Comparison of ENCODE assay signal across 20 cellular contexts in the genomic region with DNA sequence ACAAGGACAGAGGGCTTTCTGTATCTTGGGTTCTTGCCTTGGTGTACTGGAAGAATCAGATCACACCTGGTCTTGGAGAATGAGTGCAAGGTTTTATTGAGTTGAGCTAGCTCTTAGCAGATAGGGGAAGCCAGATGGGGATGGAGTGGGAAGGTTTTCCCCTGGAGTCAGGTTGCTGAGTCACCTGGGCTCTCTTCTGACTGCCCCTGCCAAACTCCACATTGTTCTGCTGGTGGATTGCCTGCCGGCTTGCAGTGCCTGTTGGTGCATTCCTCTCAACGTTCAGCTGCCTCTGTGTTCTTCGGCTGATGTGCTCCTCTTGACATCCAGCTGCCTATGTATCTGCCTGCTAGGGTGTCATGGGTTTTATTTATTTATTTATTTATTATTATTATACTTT.
DNase-seq lines count a peak whose midpoint lies in the region; ATAC-seq, FAIRE-seq and TF ChIP-seq lines count a peak whose summit lies in the region.
"Had no signal": no experiment of that assay in that cellular context is flagged by ENCODE, and none has a peak within 500 bp of the region (broad histone marks: within the 10 kb centered on the region; RNA-seq: fewer than 3 reads in every experiment).

No MANE protein-coding gene starts in this region.

- H3K79me2 ChIP-seq in GM23338 (replicated peaks; ENCODE audit: insufficient read depth): no peaks in the 10 kb centered on the region
- no peaks in the 10 kb centered on the region for H3K79me2 ChIP-seq in H1 (ENCODE audit: control insufficient read depth in 1 of 2, insufficient read depth in 2 of 2, low read length in 2 of 2)

- no peak for FAIRE-seq in H1 (lab: Jason Lieb, UNC)
- FAIRE-seq: A204.1, D721Med, GM12878, GM18507, HepG2, HTR-8/SVneo had no signal

- H3K27me3 Mint-ChIP-seq in GM23338 (ENCODE audit: insufficient read depth, low read depth, poor library complexity): no peaks in the 10 kb centered on the region

- no peak overlapping the region for H2BK5ac ChIP-seq in H1 (ENCODE audit: low read depth, low read length)

- peaks cover 6% of the 10 kb centered on the region for H3K9me2 ChIP-seq in GM23338 (ENCODE audit: insufficient read depth)

- no peaks in the 10 kb centered on the region for H3K9me3 Mint-ChIP-seq in GM23338

- DNase-seq in GM23338 (ENCODE audit: low spot score) (peak; percentile 16), M059J (ENCODE audit: low read depth) (peak; percentile 4), H1 (ENCODE audit: low read depth in 1 of 2, low spot score in 2 of 2) (no peak), iPS-NIHi7 (ENCODE audit: extremely low spot score) (peak; percentile 14), GM03348 (ENCODE audit: low spot score) (no peak), AG08395 (ENCODE audit: low spot score) (no peak), NCI-H1694 treated with DMSO at 0.1 percent for 48 hours (lab: John Stamatoyannopoulos, UW) (no peak)
- DNase-seq: CD8-positive, alpha-beta T cell; COR-L47; DMS153; GM23248 had no signal

- H3K27me3 ChIP-seq in GM23338 (ENCODE audit: insufficient read depth) (no peaks in the 10 kb centered on the region), H1 (replicated peaks in 1 of 4; ENCODE audit: control insufficient read depth in 3 of 4, extremely low read depth in 1 of 4, insufficient read depth in 3 of 4, low read length in 3 of 4) (no peaks in the 10 kb centered on the region)

- H2AK5ac ChIP-seq in H1 (ENCODE audit: low read depth, low read length): no peak overlapping the region

- H2AFZ ChIP-seq in GM23338 (0 out of 2 replicates have a peak overlapping the region, but pooled peaks have one; percentile 19), H1 (ENCODE audit: low read length) (peak overlapping the region; percentile 92)
- H2AFZ ChIP-seq: GM23248 had no signal

- no peaks in the 10 kb centered on the region for H3K9me3 ChIP-seq in H1 (ENCODE audit: insufficient read depth in 2 of 2, low read depth in 1 of 2, low read length in 1 of 2)
- H3K9me3 ChIP-seq: HAP-1 had no signal

- H3K23ac ChIP-seq in H1 (ENCODE audit: insufficient read length): no peak overlapping the region

- H4K8ac ChIP-seq in H1 (ENCODE audit: extremely low read depth, insufficient read depth, low read length): no peak overlapping the region

- H3K4me3 ChIP-seq in GM23338: no peak overlapping the region
- no peak overlapping the region for H3K4me3 ChIP-seq in H1 (ENCODE audit: extremely low read depth in 1 of 4, insufficient read depth in 2 of 4, low read depth in 3 of 4, low read length in 4 of 4)
- H3K4me3 ChIP-seq: GM12878, GM23248, HAP-1 had no signal

- no peak overlapping the region for H4K91ac ChIP-seq in H1 (replicated peaks; ENCODE audit: insufficient read length, low read length)

- H3K4me1 ChIP-seq in GM23338 (ENCODE audit: insufficient read depth): no peaks in the 10 kb centered on the region
- no peaks in the 10 kb centered on the region for H3K4me1 ChIP-seq in H1 (replicated peaks in 1 of 4; ENCODE audit: control insufficient read depth in 3 of 4, insufficient read depth in 4 of 4, low read length in 3 of 4)
- H3K4me1 ChIP-seq: HAP-1 had no signal

- H3K36me3 Mint-ChIP-seq in GM23338 (ENCODE audit: low read depth): no peaks in the 10 kb centered on the region
- H3K36me3 Mint-ChIP-seq: CD14-positive monocyte; CD8-positive, alpha-beta T cell had no signal

- H2BK120ac ChIP-seq in H1 (replicated peaks; ENCODE audit: low read depth, low read length): no peak overlapping the region

- no peaks in the 10 kb centered on the region for H3K79me1 ChIP-seq in H1 (ENCODE audit: low read depth, low read length)

- H3K4me1 Mint-ChIP-seq in GM23338: no peaks in the 10 kb centered on the region; the same call in 2 of the 3 replicates
- H3K4me1 Mint-ChIP-seq: CD14-positive monocyte had no signal

- no peak overlapping the region for H4K5ac ChIP-seq in H1 (ENCODE audit: insufficient read length, low read depth, low read length)

- POLR2A ChIA-PET in H1 (lab: Charles Lee; ENCODE audit: partially characterized antibody): no interaction called here

- H3K4ac ChIP-seq in H1 (replicated peaks; ENCODE audit: insufficient read length, low read depth, low read length): no peak overlapping the region

- H2BK15ac ChIP-seq in H1 (ENCODE audit: low read length): no peak overlapping the region

- H2BK20ac ChIP-seq in H1 (ENCODE audit: low read length): no peak overlapping the region

- no peak for TF ChIP-seq RAD21 in H1 (IDR thresholded peaks at IDR 0.05 in 1 of 2, conservative IDR thresholded peaks at IDR 0.05 in 1 of 2; ENCODE audit: low read depth in 2 of 2, low read length in 2 of 2)

- TF ChIP-seq POLR2A in H1 (IDR thresholded peaks at IDR 0.05; ENCODE audit: control extremely low read depth in 1 of 2, low read depth in 2 of 2, low read length in 2 of 2): no peak

- no peak overlapping the region for H3K4me3 Mint-ChIP-seq in GM23338
- H3K4me3 Mint-ChIP-seq: CD14-positive monocyte; CD8-positive, alpha-beta T cell had no signal

- CTCF ChIA-PET in H1 (lab: Charles Lee; ENCODE audit: partially characterized antibody): no interaction called here

- no peaks in the 10 kb centered on the region for H4K20me1 ChIP-seq in GM23338 (replicated peaks; ENCODE audit: insufficient read depth)
- H4K20me1 ChIP-seq in H1 (replicated peaks in 1 of 2; ENCODE audit: control insufficient read depth in 1 of 2, insufficient read depth in 2 of 2, low read length in 2 of 2): no peaks in the 10 kb centered on the region

- ATAC-seq in GM23338 (no peak), GM19395 (IDR thresholded peaks at IDR 0.05; ENCODE audit: unreplicated experiment) (no peak)
- ATAC-seq: CD8-positive, alpha-beta T cell; GM12878; HepG2 had no signal

- no peak overlapping the region for H3K14ac ChIP-seq in H1 (ENCODE audit: insufficient read length)

- H3K23me2 ChIP-seq in H1 (ENCODE audit: low read depth, low read length): peaks cover 2% of the 10 kb centered on the region; the same call in 1 of the 2 replicates

- H3K4me2 ChIP-seq in GM23338 (no peak overlapping the region), H1 (ENCODE audit: insufficient read depth in 1 of 2, low read depth in 2 of 2, low read length in 2 of 2) (no peak overlapping the region)

- no peaks in the 10 kb centered on the region for H3K36me3 ChIP-seq in GM23338 (ENCODE audit: insufficient read depth)
- no peaks in the 10 kb centered on the region for H3K36me3 ChIP-seq in H1 (ENCODE audit: control insufficient read depth in 2 of 4, insufficient read depth in 4 of 4, low read length in 3 of 4)
- H3K36me3 ChIP-seq: HAP-1 had no signal

- no peak overlapping the region; a peak in 1 of 7 replicates for H3K9ac ChIP-seq in H1 (replicated peaks in 1 of 4; ENCODE audit: extremely low read depth in 1 of 4, low read depth in 3 of 4, low read length in 3 of 4)
- H3K9ac ChIP-seq: GM23248 had no signal

- H3F3A ChIP-seq in GM23338 (replicated peaks; ENCODE audit: low read depth): no peaks in the 10 kb centered on the region

- no peak overlapping the region for H3K27ac ChIP-seq in GM23338 (ENCODE audit: low read depth)
- no peak overlapping the region for H3K27ac ChIP-seq in H1 (ENCODE audit: low read depth, low read length)
- H3K27ac ChIP-seq: GM23248 had no signal

- no peak overlapping the region for H3K56ac ChIP-seq in H1 (replicated peaks; ENCODE audit: insufficient read length, low read depth, low read length)

- WGBS in H1 (ENCODE audit: extremely low coverage in 1 of 2, insufficient coverage in 1 of 2, insufficient read length in 1 of 2, insufficient replicate concordance in 2 of 2, low coverage in 1 of 2, low lambda C conversion rate in 2 of 2, missing lambda C conversion rate in 1 of 2), 2 experiments: 73% methylated on average over 3 of the region's 3 CpGs; no CpG with 5 or more reads in 1 of the 2 experiments

- TF ChIP-seq EP300 in H1 (IDR thresholded peaks at IDR 0.05; ENCODE audit: borderline replicate concordance in 1 of 2, low read depth in 2 of 2, low read length in 2 of 2): no peak

- H3K18ac ChIP-seq in H1 (ENCODE audit: extremely low read depth, low read length): no peak overlapping the region

- H3K27ac Mint-ChIP-seq in GM23338: no peak overlapping the region
- H3K27ac Mint-ChIP-seq: CD14-positive monocyte; CD8-positive, alpha-beta T cell had no signal

- H2BK12ac ChIP-seq in H1 (ENCODE audit: low read depth, low read length): no peak overlapping the region

- TF ChIP-seq CTCF in GM23338 (conservative IDR thresholded peaks at IDR 0.05; ENCODE audit: low read depth in 2 of 2): no peak
- no peak for TF ChIP-seq CTCF in H1 (IDR thresholded peaks at IDR 0.05; ENCODE audit: control extremely low read depth in 1 of 3, insufficient read depth in 1 of 3, low read depth in 1 of 3, low read length in 3 of 3)

TF ChIP-seq in GM23338, 12 proteins besides CTCF, POLR2A, EP300 and RAD21:
- TF ChIP-seq NANOG (IDR thresholded peaks at IDR 0.05; ENCODE audit: borderline replicate concordance): no peak

TF ChIP-seq in H1, 55 proteins besides CTCF, POLR2A, EP300 and RAD21:
- TF ChIP-seq TEAD4 (IDR thresholded peaks at IDR 0.05; ENCODE audit: low read depth, low read length) (no peak), RXRA (IDR thresholded peaks at IDR 0.05; ENCODE audit: insufficient read depth, low read depth, low read length) (no peak), ZNF274 (IDR thresholded peaks at IDR 0.05; ENCODE audit: borderline replicate concordance, extremely low read depth, low read length) (no peak), SIRT6 (IDR thresholded peaks at IDR 0.05; ENCODE audit: low read length) (no peak), SP2 (IDR thresholded peaks at IDR 0.05; ENCODE audit: low read length) (no peak), PHF8 (conservative IDR thresholded peaks at IDR 0.05; ENCODE audit: low read depth, low read length) (no peak), RNF2 (IDR thresholded peaks at IDR 0.05; ENCODE audit: borderline replicate concordance, low read depth, low read length, missing control alignments, poor library complexity, severe bottlenecking) (no peak), NANOG (IDR thresholded peaks at IDR 0.05; ENCODE audit: insufficient read depth, low read depth, low read length, poor library complexity, severe bottlenecking) (no peak), TAF7 (optimal IDR thresholded peaks at IDR 0.05; ENCODE audit: borderline replicate concordance, low read depth, low read length) (no peak), CREB1 (IDR thresholded peaks at IDR 0.05) (no peak)

Comparison
In these comparisons a context has a peak if more than half of its experiments do, and no peak if none do; other contexts are left out.
1. DNase-seq: peak in GM23338 (single experiment), M059J (single experiment) and iPS-NIHi7 (single experiment); none in H1 (0 of 2), GM03348 (single experiment), AG08395 (single experiment) and NCI-H1694 treated with DMSO at 0.1 percent for 48 hours (single experiment).